9 cellular contexts compared by ENCODE assay signal in the genomic region with DNA sequence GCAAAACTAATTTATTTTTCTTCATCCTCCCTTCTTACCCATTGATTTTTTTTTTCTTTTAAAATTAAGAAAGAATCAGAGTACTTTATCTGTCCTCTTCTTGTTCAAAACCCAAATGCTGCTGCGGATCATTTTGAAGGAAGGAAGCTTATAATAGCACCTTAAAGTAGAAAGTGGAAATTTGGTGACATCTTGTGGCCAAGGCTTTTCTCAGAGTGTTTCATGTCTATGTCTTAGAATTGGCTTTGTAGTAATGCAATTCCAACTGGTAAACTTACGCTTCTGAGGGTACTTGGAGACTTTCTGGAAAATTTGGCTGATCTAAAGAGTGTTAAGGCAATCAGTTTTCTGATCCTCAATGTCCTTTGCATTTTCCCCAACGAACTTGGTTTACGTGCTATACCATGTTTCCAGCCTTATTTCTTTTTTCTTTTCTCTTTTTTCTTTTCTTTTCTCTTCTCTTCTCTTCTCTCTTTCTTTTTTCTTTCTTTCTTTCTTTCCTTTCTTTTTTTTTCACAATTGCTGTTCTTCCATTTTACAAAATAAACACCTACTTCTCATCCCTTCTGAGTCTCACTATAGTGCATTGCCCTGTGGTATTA. TPM values are rescaled to one million over a fixed set of nuclear protein-coding genes. Genes with fewer than 3 reads are reported as not detected.
DNase-seq lines count a peak whose midpoint lies in the region; ATAC-seq, FAIRE-seq and TF ChIP-seq lines count a peak whose summit lies in the region.
"Had no signal": no experiment of that assay in that cellular context is flagged by ENCODE, and none has a peak within 500 bp of the region (broad histone marks: within the 10 kb centered on the region; RNA-seq: fewer than 3 reads in every experiment).

No MANE protein-coding gene starts in this region.

- no peaks in the 10 kb centered on the region for H3K27me3 Mint-ChIP-seq in activated naive CD4-positive, alpha-beta T cell treated with anti-CD3 and anti-CD28 coated beads for 36 hours (ENCODE audit: low read depth)

- intact Hi-C loops in activated naive CD4-positive, alpha-beta T cell treated with anti-CD3 and anti-CD28 coated beads for 36 hours (cut with micrococcal nuclease) = loop anchor here (1.0 kb wide), 7 partner anchors 67 to 882 kb away; a partner anchor contains a TSS

- peak; percentile 62 for DNase-seq in activated naive CD4-positive, alpha-beta T cell treated with anti-CD3 and anti-CD28 coated beads for 36 hours
- DNase-seq in activated naive CD4-positive, alpha-beta T cell treated with anti-CD3 and anti-CD28 coated beads, Interleukin-2, amount 50 U/mL, for 16 hours = no peak
- peak; percentile 4 for DNase-seq in iPS-NIHi11 (ENCODE audit: low spot score)

- no peaks in the 10 kb centered on the region for H3K36me3 ChIP-seq in gastroesophageal sphincter

- H3K9me3 ChIP-seq in gastroesophageal sphincter = peaks cover 0 to 14% (median 0%) of the 10 kb centered on the region in 3 donors

- H3K9me3 Mint-ChIP-seq in activated naive CD4-positive, alpha-beta T cell treated with anti-CD3 and anti-CD28 coated beads for 36 hours = peaks cover 12% of the 10 kb centered on the region

- no peaks in the 10 kb centered on the region for H3K27me3 ChIP-seq in gastroesophageal sphincter

- no peaks in the 10 kb centered on the region for H3K36me3 Mint-ChIP-seq in activated naive CD4-positive, alpha-beta T cell treated with anti-CD3 and anti-CD28 coated beads for 36 hours (ENCODE audit: low read depth)

- H3K27ac Mint-ChIP-seq in activated naive CD4-positive, alpha-beta T cell treated with anti-CD3 and anti-CD28 coated beads for 36 hours = no peak overlapping the region

- H3K4me3 ChIP-seq in gastroesophageal sphincter = no peak overlapping the region

- peak; percentile 92 for FAIRE-seq in TTC549 (lab: Jason Lieb, UNC)

- 55 to 84% methylated on average over 4 of the region's 4 CpGs for WGBS in gastroesophageal sphincter (ENCODE audit: low coverage in 1 of 2), 2 donors

- H3K4me3 Mint-ChIP-seq in activated naive CD4-positive, alpha-beta T cell treated with anti-CD3 and anti-CD28 coated beads for 36 hours = no peak overlapping the region

- no peaks in the 10 kb centered on the region for H3K4me1 ChIP-seq in gastroesophageal sphincter

- peak in 1 of 4 experiments; percentile 19 for TF ChIP-seq CTCF in gastroesophageal sphincter (IDR thresholded peaks at IDR 0.05)

- no peaks in the 10 kb centered on the region for H3K4me1 Mint-ChIP-seq in activated naive CD4-positive, alpha-beta T cell treated with anti-CD3 and anti-CD28 coated beads for 36 hours (ENCODE audit: low read depth)

- no peak overlapping the region for H3K27ac ChIP-seq in gastroesophageal sphincter
- H3K27ac ChIP-seq: epithelial cell of prostate had no signal

- TF ChIP-seq POLR2A in gastroesophageal sphincter (IDR thresholded peaks at IDR 0.05) = no peak

- no peak for TF ChIP-seq EP300 in gastroesophageal sphincter (IDR thresholded peaks at IDR 0.05)

- ATAC-seq in GM19463 (IDR thresholded peaks at IDR 0.05; ENCODE audit: unreplicated experiment) (peak; percentile 87), HG03469 (IDR thresholded peaks at IDR 0.05; ENCODE audit: unreplicated experiment) (peak; percentile 94), gastroesophageal sphincter (no peak), GM19324 (IDR thresholded peaks at IDR 0.05; ENCODE audit: low FRiP score, unreplicated experiment) (no peak)

- CTCF ChIA-PET in activated naive CD4-positive, alpha-beta T cell treated with anti-CD3 and anti-CD28 coated beads for 36 hours (lab: Charles Lee) = interaction anchor here (0.6 to 1.3 kb wide), 6 partner anchors 10 to 830 kb away, joined by 3 to 5 read pairs (median 4); no protein-coding TSS in a partner anchor

RNA-seq across cellular contexts. Expression of a gene that starts 30.7 kb away (rescaled TPM):
- 10 to 100 TPM; 16.0 to 16.7 TPM for total RNA-seq in activated naive CD4-positive, alpha-beta T cell treated with anti-CD3 and anti-CD28 coated beads for 36 hours
- 10 to 100 TPM; 15.6 to 23.0 (median 16.9) TPM for total RNA-seq in gastroesophageal sphincter

Comparison
In these comparisons a context has a peak if more than half of its experiments do, and no peak if none do; other contexts are left out.
1. ATAC-seq: peak in GM19463 (single experiment) and HG03469 (single experiment); none in gastroesophageal sphincter (single experiment) and GM19324 (single experiment).